Comparison of ENCODE assay signal across 11 cellular contexts in the genomic region with DNA sequence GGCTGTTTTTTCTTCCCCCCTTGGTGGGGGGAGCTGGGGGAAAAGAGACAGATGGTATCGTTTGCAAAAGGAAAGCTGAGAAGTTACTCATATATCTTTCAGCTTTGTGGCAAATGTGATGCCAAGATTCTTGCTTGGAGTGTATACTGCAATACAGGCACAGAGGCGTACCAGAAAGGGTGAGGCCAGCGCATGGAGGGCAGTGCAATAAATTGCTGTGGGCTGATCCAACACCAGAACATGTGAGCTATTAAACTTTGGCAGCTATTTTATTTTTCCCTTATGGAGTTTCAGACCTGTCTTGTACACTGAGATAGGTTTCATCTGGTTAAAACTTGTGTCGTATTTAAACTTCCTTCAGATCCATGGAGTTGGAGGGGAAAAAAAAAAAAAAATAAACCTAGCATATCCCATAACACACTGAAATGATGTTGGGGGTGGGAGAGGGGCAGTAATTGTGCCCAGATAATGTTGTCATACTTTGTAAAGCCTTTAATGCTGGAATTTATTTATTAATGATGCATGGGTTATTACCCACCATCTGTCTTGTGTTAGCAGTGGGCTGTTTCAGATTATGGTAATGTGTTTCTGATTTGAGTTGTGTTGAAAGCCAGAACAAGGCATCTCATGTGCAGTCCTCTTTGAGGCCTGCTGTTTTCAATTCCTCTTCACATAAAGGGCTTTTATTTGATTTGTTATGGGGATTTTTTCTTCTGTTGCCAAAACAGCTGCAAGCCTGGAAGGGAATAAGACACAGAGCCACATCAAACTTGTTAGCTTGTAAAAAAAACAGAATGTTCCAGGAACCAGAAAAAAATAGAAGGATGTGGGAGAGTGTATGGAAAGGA.
DNase-seq lines count a peak whose midpoint lies in the region; ATAC-seq, FAIRE-seq and TF ChIP-seq lines count a peak whose summit lies in the region.
"Had no signal": no experiment of that assay in that cellular context is flagged by ENCODE, and none has a peak within 500 bp of the region (broad histone marks: within the 10 kb centered on the region; RNA-seq: fewer than 3 reads in every experiment).

No MANE protein-coding gene starts in this region.

- intact Hi-C loops in IMR-90 (cut with micrococcal nuclease), result loop anchor here (5.0 kb wide), 1 partner anchor 889 kb away; a partner anchor contains a TSS
- intact Hi-C loops in kidney (cut with DNase I), result no loop called here
- intact Hi-C loops in PC-3 (cut with micrococcal nuclease), result no loop called here

- no peaks in the 10 kb centered on the region for H3K79me1 ChIP-seq in IMR-90 (ENCODE audit: low read depth in 1 of 2, low read length in 2 of 2)

- in situ Hi-C loops in IMR-90 (cut with MboI; ENCODE audit: low sequenced_read_pairs), result no loop called here

- no peaks in the 10 kb centered on the region for H3F3A ChIP-seq in PC-3 (ENCODE audit: low read length, unreplicated experiment)

- no peak overlapping the region for H3K14ac ChIP-seq in IMR-90 (replicated peaks; ENCODE audit: low read depth, low read length)

- TF ChIP-seq CTCF in IMR-90 (conservative IDR thresholded peaks at IDR 0.05; ENCODE audit: low read depth, low read length) (no peak), kidney (IDR thresholded peaks at IDR 0.05; ENCODE audit: borderline replicate concordance, extremely low read depth, insufficient read depth) (no peak), PC-3 (conservative IDR thresholded peaks at IDR 0.05; ENCODE audit: low read depth, low read length) (no peak)

- DNase-seq in IMR-90 (peak; percentile 63), anterior cingulate cortex (lab: John Stamatoyannopoulos, UW) (peak in 37 of 58 donors; percentile 2 to 77 (median 18)), smooth muscle cell of the brain vasculature (ENCODE audit: low read depth, low spot score) (peak; percentile 62), kidney (no peak), PC-3 (no peak)
- DNase-seq: activated CD8-positive, alpha-beta T cell treated with anti-CD3 and anti-CD28 coated beads for 36 hours; cortex of kidney; GDM1 had no signal

- H2AK9ac ChIP-seq in IMR-90 (replicated peaks; ENCODE audit: low read depth, low read length, poor library complexity), result no peak overlapping the region

- H2BK15ac ChIP-seq in IMR-90 (ENCODE audit: low read depth, low read length), result no peak overlapping the region

- H3K36me3 ChIP-seq in IMR-90 (ENCODE audit: control insufficient read depth, insufficient read depth, low read length) (no peaks in the 10 kb centered on the region), kidney (ENCODE audit: control insufficient read depth in 1 of 2, insufficient read depth in 2 of 2, low read length in 2 of 2) (no peaks in the 10 kb centered on the region), PC-3 (ENCODE audit: low read depth, low read length) (no peaks in the 10 kb centered on the region)

- no peak overlapping the region for H3K18ac ChIP-seq in IMR-90 (ENCODE audit: low read depth, low read length)

- H3K9me3 ChIP-seq in IMR-90 (ENCODE audit: control insufficient read depth, insufficient read depth, low read length), result 0 out of 2 replicates have a peak, but pooled peaks cover 2% of the 10 kb centered on the region
- H3K9me3 ChIP-seq in kidney (ENCODE audit: control insufficient read depth in 1 of 2, low read length in 2 of 2), result no peaks in the 10 kb centered on the region
- H3K9me3 ChIP-seq in PC-3 (ENCODE audit: low read length), result no peaks in the 10 kb centered on the region

- H4K91ac ChIP-seq in IMR-90 (ENCODE audit: insufficient read depth, low read depth, low read length), result no peak overlapping the region

- no peak overlapping the region for H2BK20ac ChIP-seq in IMR-90 (ENCODE audit: low read depth, low read length)

- H3K56ac ChIP-seq in IMR-90 (ENCODE audit: extremely low read depth, insufficient read depth, low read length), result no peak overlapping the region

- dilution Hi-C loops in IMR-90 (cut with HindIII; ENCODE audit: low sequenced_read_pairs, unreplicated experiment), result no loop called here

- H2BK5ac ChIP-seq in IMR-90 (ENCODE audit: low read depth, low read length, poor library complexity, severe bottlenecking), result no peak overlapping the region

- no peak overlapping the region for H3K4me3 ChIP-seq in IMR-90 (ENCODE audit: insufficient read depth, low read depth, low read length)
- no peak overlapping the region for H3K4me3 ChIP-seq in kidney (ENCODE audit: low read length in 2 of 2)
- no peak overlapping the region for H3K4me3 ChIP-seq in PC-3 (ENCODE audit: low read length)

- H3K23ac ChIP-seq in IMR-90 (ENCODE audit: low read depth, low read length), result no peak overlapping the region

- H4K5ac ChIP-seq in IMR-90 (ENCODE audit: low read depth, low read length), result no peak overlapping the region

- H4K8ac ChIP-seq in IMR-90 (ENCODE audit: low read depth in 2 of 2, low read length in 2 of 2), result no peak overlapping the region

- no peaks in the 10 kb centered on the region for H3K9me2 ChIP-seq in PC-3 (replicated peaks; ENCODE audit: low read length)

- CTCF ChIA-PET in IMR-90 (lab: Yijun Ruan, JAX) (interaction anchor here (0.7 to 1.5 kb wide), 2 partner anchors 9 to 256 kb away, joined by 3 to 4 read pairs; no protein-coding TSS in a partner anchor), PC-3 (lab: Charles Lee) (no interaction called here)

- H3K4ac ChIP-seq in IMR-90 (ENCODE audit: low read depth, low read length), result no peak overlapping the region

- H3K4me2 ChIP-seq in IMR-90 (ENCODE audit: low read depth, low read length) (no peak overlapping the region), PC-3 (ENCODE audit: low read length) (no peak overlapping the region)

- H2AK5ac ChIP-seq in IMR-90 (ENCODE audit: low read depth, low read length), result no peak overlapping the region

- TF ChIP-seq RAD21 in IMR-90 (IDR thresholded peaks at IDR 0.05; ENCODE audit: low read length), result no peak

- no peak overlapping the region; the same call in 1 of the 2 replicates for H3K27ac ChIP-seq in IMR-90 (ENCODE audit: insufficient read depth, low read length)
- peak overlapping the region; percentile 30 for H3K27ac ChIP-seq in layer of hippocampus (ENCODE audit: low read depth, low read length)
- H3K27ac ChIP-seq in kidney (ENCODE audit: low read depth in 2 of 2, low read length in 2 of 2), result no peak overlapping the region
- H3K27ac ChIP-seq in PC-3 (ENCODE audit: low read length), result no peak overlapping the region

- ATAC-seq in IMR-90 (ENCODE audit: low read depth) (peak; percentile 62), PC-3 (no peak), HG03442 (IDR thresholded peaks at IDR 0.05; ENCODE audit: unreplicated experiment) (no peak), HG02981 (IDR thresholded peaks at IDR 0.05; ENCODE audit: unreplicated experiment) (no peak)
- ATAC-seq: activated CD8-positive, alpha-beta T cell treated with anti-CD3 and anti-CD28 coated beads for 36 hours had no signal

- no TSS peak for BruUV-seq in IMR-90 (replicated peaks; lab: Mats Ljungman, UMichigan)
- no TSS peak for BruUV-seq in PC-3 (replicated peaks; lab: Mats Ljungman, UMichigan)

- WGBS in IMR-90 (ENCODE audit: extremely low coverage in 2 of 2, insufficient read length in 1 of 2), 2 experiments, result no CpG with 5 or more reads among the region's 4 CpGs

- H3K79me2 ChIP-seq in PC-3 (ENCODE audit: low read length), result no peaks in the 10 kb centered on the region

- H3K9ac ChIP-seq in IMR-90 (ENCODE audit: low read depth, low read length), result no peak overlapping the region
- no peak overlapping the region for H3K9ac ChIP-seq in kidney (ENCODE audit: low read length in 2 of 2)
- H3K9ac ChIP-seq in PC-3 (ENCODE audit: low read length), result no peak overlapping the region

- POLR2A ChIA-PET in IMR-90 (lab: Charles Lee; ENCODE audit: unreplicated experiment), result interaction anchor here (0.8 kb wide), 1 partner anchor 24 kb away, joined by 3 read pairs; no protein-coding TSS in a partner anchor
- POLR2A ChIA-PET in PC-3 (lab: Charles Lee; ENCODE audit: unreplicated experiment), result no interaction called here

- H4K20me1 ChIP-seq in IMR-90 (ENCODE audit: insufficient read depth, low read length) (no peaks in the 10 kb centered on the region), PC-3 (ENCODE audit: low read length) (no peaks in the 10 kb centered on the region)

- no peak for FAIRE-seq in kidney (lab: Jason Lieb, UNC)

- H3K27me3 ChIP-seq in IMR-90 (ENCODE audit: control insufficient read depth, insufficient read depth, low read length) (no peaks in the 10 kb centered on the region), layer of hippocampus (ENCODE audit: control insufficient read depth, insufficient read depth, low read length) (no peaks in the 10 kb centered on the region), PC-3 (ENCODE audit: low read length) (no peaks in the 10 kb centered on the region)

- H2AFZ ChIP-seq in IMR-90 (replicated peaks; ENCODE audit: low read length, poor library complexity), result no peak overlapping the region
- no peak overlapping the region for H2AFZ ChIP-seq in PC-3 (ENCODE audit: low read length)

- TF ChIP-seq POLR2A in IMR-90 (IDR thresholded peaks at IDR 0.05; ENCODE audit: low read depth, low read length), result no peak

- no peaks in the 10 kb centered on the region for H3K9me1 ChIP-seq in IMR-90 (ENCODE audit: insufficient read depth, low read length)

- H3K4me1 ChIP-seq in IMR-90 (ENCODE audit: control insufficient read depth, insufficient read depth, low read length) (no peaks in the 10 kb centered on the region; the same call in 1 of the 2 replicates), kidney (ENCODE audit: control insufficient read depth in 1 of 2, insufficient read depth in 1 of 2, low read depth in 1 of 2, low read length in 2 of 2) (no peaks in the 10 kb centered on the region), PC-3 (ENCODE audit: insufficient read depth, low read length) (no peaks in the 10 kb centered on the region)

- no peak overlapping the region for H2BK120ac ChIP-seq in IMR-90 (ENCODE audit: low read depth, low read length)

TF ChIP-seq in IMR-90, 13 proteins besides CTCF, POLR2A, EP300 and RAD21 (continues in another document):
- no peak for TF ChIP-seq MAFK (IDR thresholded peaks at IDR 0.05; ENCODE audit: low read depth, low read length)
- TF ChIP-seq, protein P1, sequence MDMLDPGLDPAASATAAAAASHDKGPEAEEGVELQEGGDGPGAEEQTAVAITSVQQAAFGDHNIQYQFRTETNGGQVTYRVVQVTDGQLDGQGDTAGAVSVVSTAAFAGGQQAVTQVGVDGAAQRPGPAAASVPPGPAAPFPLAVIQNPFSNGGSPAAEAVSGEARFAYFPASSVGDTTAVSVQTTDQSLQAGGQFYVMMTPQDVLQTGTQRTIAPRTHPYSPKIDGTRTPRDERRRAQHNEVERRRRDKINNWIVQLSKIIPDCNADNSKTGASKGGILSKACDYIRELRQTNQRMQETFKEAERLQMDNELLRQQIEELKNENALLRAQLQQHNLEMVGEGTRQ (IDR thresholded peaks at IDR 0.05; ENCODE audit: low read depth, low read length), result no peak
- TF ChIP-seq NFE2L2 (IDR thresholded peaks at IDR 0.05; ENCODE audit: low read depth, low read length), result no peak
- TF ChIP-seq CHD1 (IDR thresholded peaks at IDR 0.05; ENCODE audit: low read depth, low read length), result no peak
- TF ChIP-seq RFX5 (IDR thresholded peaks at IDR 0.05; ENCODE audit: low read depth, low read length), result no peak
- TF ChIP-seq MXI1 (IDR thresholded peaks at IDR 0.05; ENCODE audit: borderline replicate concordance, low read depth, low read length), result no peak
- TF ChIP-seq RCOR1 (IDR thresholded peaks at IDR 0.05; ENCODE audit: insufficient replicate concordance, low read length), result no peak
- TF ChIP-seq MAZ (IDR thresholded peaks at IDR 0.05; ENCODE audit: borderline replicate concordance, low read depth, low read length), result no peak

Comparison
In these comparisons a context has a peak if more than half of its experiments do, and no peak if none do; other contexts are left out.
1. DNase-seq: peak in IMR-90 (single experiment), anterior cingulate cortex (37 of 58) and smooth muscle cell of the brain vasculature (single experiment); none in kidney (single experiment) and PC-3 (single experiment).